Comparison of ENCODE assay signal across 1 cellular context in genomic region chr18:54357660-54358494, GRCh38.
TF ChIP-seq lines count a peak whose summit lies in the region.

Gene C18orf54, plus strand, starts transcription at chr18:54357906. Its CDS starts 2,667 bp downstream, at chr18:54360573.
Gene STARD6, minus strand, starts transcription at chr18:54357858. Its CDS starts 3,285 bp downstream, at chr18:54354573.

TF ChIP-seq in HEK293, 187 proteins besides CTCF, POLR2A, EP300 and RAD21 (continued from another document and continues in another):
- peak; percentile 55; the same call in 1 of the 2 replicates for TF ChIP-seq KLF17 (tag by site-specific recombination; IDR thresholded peaks at IDR 0.05)
- peak; percentile 14; the same call in 1 of the 2 replicates for TF ChIP-seq GLIS1 (tag by site-specific recombination; IDR thresholded peaks at IDR 0.05)
- TF ChIP-seq SP3 (tag by site-specific recombination; IDR thresholded peaks at IDR 0.05), result peak; percentile 75
- TF ChIP-seq ZNF169 (tag by site-specific recombination; IDR thresholded peaks at IDR 0.05), result no peak
- TF ChIP-seq ZNF354C (tag by site-specific recombination; IDR thresholded peaks at IDR 0.05; ENCODE audit: borderline replicate concordance, low read depth), result no peak
- TF ChIP-seq ZBTB1 (tag by site-specific recombination; IDR thresholded peaks at IDR 0.05), result no peak
- TF ChIP-seq ZNF146 (tag by site-specific recombination; IDR thresholded peaks at IDR 0.05), result no peak
- TF ChIP-seq SCRT2 (tag by site-specific recombination; IDR thresholded peaks at IDR 0.05), result peak; percentile 46; the same call in 1 of the 2 replicates
- TF ChIP-seq ZFP37 (tag by site-specific recombination; IDR thresholded peaks at IDR 0.05), result peak; percentile 61; the same call in 1 of the 2 replicates
- TF ChIP-seq ZNF391 (tag by site-specific recombination; IDR thresholded peaks at IDR 0.05; ENCODE audit: borderline replicate concordance, low read depth), result peak; percentile 14; the same call in 1 of the 2 replicates
- TF ChIP-seq ZNF362 (tag by site-specific recombination; IDR thresholded peaks at IDR 0.05), result no peak
- no peak for TF ChIP-seq ZNF19 (tag by site-specific recombination; IDR thresholded peaks at IDR 0.05; ENCODE audit: low read depth)
- TF ChIP-seq ZBTB26 (tag by site-specific recombination; optimal IDR thresholded peaks at IDR 0.05), result peak; percentile 82
- peak; percentile 82; the same call in 1 of the 2 replicates for TF ChIP-seq BCL11B (tag by site-specific recombination; IDR thresholded peaks at IDR 0.05; ENCODE audit: low read depth)
- 0 out of 2 replicates have a peak, but pooled peaks have one; percentile 48 for TF ChIP-seq SP7 (tag by site-specific recombination; IDR thresholded peaks at IDR 0.05)
- peak; percentile 98 for TF ChIP-seq ZNF341 (tag by site-specific recombination; IDR thresholded peaks at IDR 0.05; ENCODE audit: low read depth)
- peak; percentile 27; the same call in 1 of the 2 replicates for TF ChIP-seq ZNF394 (tag by site-specific recombination; IDR thresholded peaks at IDR 0.05; ENCODE audit: borderline replicate concordance)
- TF ChIP-seq ZNF10 (tag by site-specific recombination; IDR thresholded peaks at IDR 0.05), result 0 out of 2 replicates have a peak, but pooled peaks have one; percentile 39
- peak; percentile 80 for TF ChIP-seq SP2 (tag by site-specific recombination; IDR thresholded peaks at IDR 0.05)
- peak; percentile 32; the same call in 1 of the 2 replicates for TF ChIP-seq ZBTB20 (tag by site-specific recombination; IDR thresholded peaks at IDR 0.05)
- peak; percentile 32 for TF ChIP-seq ZFHX2 (tag by site-specific recombination; conservative IDR thresholded peaks at IDR 0.05)
- no peak for TF ChIP-seq ZNF311 (tag by site-specific recombination; IDR thresholded peaks at IDR 0.05; ENCODE audit: borderline replicate concordance)
- TF ChIP-seq SETDB1 (IDR thresholded peaks at IDR 0.05; ENCODE audit: insufficient read length, low read length), result no peak
- no peak for TF ChIP-seq ZNF488 (tag by site-specific recombination; IDR thresholded peaks at IDR 0.05)
- no peak for TF ChIP-seq ZNF266 (tag by site-specific recombination; IDR thresholded peaks at IDR 0.05; ENCODE audit: low read depth)
- TF ChIP-seq MEIS1 (CRISPR knock-in tag; IDR thresholded peaks at IDR 0.05; ENCODE audit: borderline replicate concordance), result no peak
- peak; percentile 74 for TF ChIP-seq ZBTB6 (tag by site-specific recombination; IDR thresholded peaks at IDR 0.05)
- 0 out of 2 replicates have a peak, but pooled peaks have one; percentile 12 for TF ChIP-seq ZNF76 (tag by site-specific recombination; IDR thresholded peaks at IDR 0.05; ENCODE audit: borderline replicate concordance, low read depth)
- no peak for TF ChIP-seq ZNF837 (tag by site-specific recombination; IDR thresholded peaks at IDR 0.05)
- TF ChIP-seq ZNF639 (tag by site-specific recombination; IDR thresholded peaks at IDR 0.05), result no peak
- TF ChIP-seq ZNF664 (tag by site-specific recombination; IDR thresholded peaks at IDR 0.05), result 0 out of 2 replicates have a peak, but pooled peaks have one; percentile 27
- TF ChIP-seq ZNF501 (tag by site-specific recombination; IDR thresholded peaks at IDR 0.05), result peak; percentile 84; the same call in 1 of the 2 replicates
- TF ChIP-seq ZNF513 (tag by site-specific recombination; IDR thresholded peaks at IDR 0.05), result no peak
- TF ChIP-seq ZNF677 (tag by site-specific recombination; IDR thresholded peaks at IDR 0.05), result no peak
- TF ChIP-seq PRDM1 (tag by site-specific recombination; IDR thresholded peaks at IDR 0.05), result peak; percentile 68
- peak; percentile 34 for TF ChIP-seq ZBTB8A (tag by site-specific recombination; IDR thresholded peaks at IDR 0.05)
- no peak for TF ChIP-seq ZNF510 (tag by site-specific recombination; IDR thresholded peaks at IDR 0.05; ENCODE audit: insufficient replicate concordance)
- TF ChIP-seq ZNF26 (tag by site-specific recombination; IDR thresholded peaks at IDR 0.05), result no peak
- no peak for TF ChIP-seq ZNF530 (tag by site-specific recombination; IDR thresholded peaks at IDR 0.05; ENCODE audit: low read depth)
- TF ChIP-seq ZBTB11 (tag by site-specific recombination; conservative IDR thresholded peaks at IDR 0.05; ENCODE audit: low read depth), result 0 out of 2 replicates have a peak, but pooled peaks have one; percentile 26
- TF ChIP-seq ZSCAN16 (tag by site-specific recombination; IDR thresholded peaks at IDR 0.05), result no peak
- TF ChIP-seq ZNF274 (IDR thresholded peaks at IDR 0.05; ENCODE audit: low read length), result no peak
- TF ChIP-seq ZNF274 (tag by site-specific recombination; IDR thresholded peaks at IDR 0.05; ENCODE audit: borderline replicate concordance), result no peak
- TF ChIP-seq TRIM28 (IDR thresholded peaks at IDR 0.05; ENCODE audit: borderline replicate concordance, low read length), result no peak
- TF ChIP-seq YY1 (tag by site-specific recombination; IDR thresholded peaks at IDR 0.05), result peak; percentile 61
- TF ChIP-seq ZFP3 (tag by site-specific recombination; IDR thresholded peaks at IDR 0.05; ENCODE audit: low read depth), result no peak
- TF ChIP-seq REST (tag by site-specific recombination; IDR thresholded peaks at IDR 0.05), result no peak
- TF ChIP-seq KLF16 (tag by site-specific recombination; IDR thresholded peaks at IDR 0.05), result 0 out of 2 replicates have a peak, but pooled peaks have one; percentile 23
